7 cellular contexts compared by ENCODE assay signal in genomic region chr3:176395269-176395668, GRCh38.
"Had no signal": no experiment of that assay in that cellular context is flagged by ENCODE, and none has a peak within 500 bp of the region (broad histone marks: within the 10 kb centered on the region; RNA-seq: fewer than 3 reads in every experiment).

No MANE protein-coding gene starts in this region.

- H3K36me3 ChIP-seq: HAP-1 had no signal

- H3K4me3 ChIP-seq: GM23248, HAP-1, K562 had no signal

- H3K9me3 ChIP-seq: HAP-1 had no signal

- H3K4me1 ChIP-seq: HAP-1 had no signal

- DNase-seq: GM23248, GOT3, H7, HFFc6, KG1 had no signal

- H3K9ac ChIP-seq: GM23248 had no signal
